Comparison of ENCODE assay signal across 1 cellular context in genomic region chr14:59133202-59133601, GRCh38.
TF ChIP-seq lines count a peak whose summit lies in the region.

No MANE protein-coding gene starts in this region.

TF ChIP-seq in K562, 482 proteins besides CTCF, POLR2A, EP300 and RAD21 (continued from another document):
- TF ChIP-seq ARNT (IDR thresholded peaks at IDR 0.05), result no peak
- no peak for TF ChIP-seq ZEB2 (IDR thresholded peaks at IDR 0.05)
- TF ChIP-seq, protein P1, sequence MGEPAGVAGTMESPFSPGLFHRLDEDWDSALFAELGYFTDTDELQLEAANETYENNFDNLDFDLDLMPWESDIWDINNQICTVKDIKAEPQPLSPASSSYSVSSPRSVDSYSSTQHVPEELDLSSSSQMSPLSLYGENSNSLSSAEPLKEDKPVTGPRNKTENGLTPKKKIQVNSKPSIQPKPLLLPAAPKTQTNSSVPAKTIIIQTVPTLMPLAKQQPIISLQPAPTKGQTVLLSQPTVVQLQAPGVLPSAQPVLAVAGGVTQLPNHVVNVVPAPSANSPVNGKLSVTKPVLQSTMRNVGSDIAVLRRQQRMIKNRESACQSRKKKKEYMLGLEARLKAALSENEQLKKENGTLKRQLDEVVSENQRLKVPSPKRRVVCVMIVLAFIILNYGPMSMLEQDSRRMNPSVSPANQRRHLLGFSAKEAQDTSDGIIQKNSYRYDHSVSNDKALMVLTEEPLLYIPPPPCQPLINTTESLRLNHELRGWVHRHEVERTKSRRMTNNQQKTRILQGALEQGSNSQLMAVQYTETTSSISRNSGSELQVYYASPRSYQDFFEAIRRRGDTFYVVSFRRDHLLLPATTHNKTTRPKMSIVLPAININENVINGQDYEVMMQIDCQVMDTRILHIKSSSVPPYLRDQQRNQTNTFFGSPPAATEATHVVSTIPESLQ (CRISPR knock-in tag; IDR thresholded peaks at IDR 0.05), result no peak
- TF ChIP-seq USF2 (CRISPR knock-in tag; IDR thresholded peaks at IDR 0.05), result no peak
- no peak for TF ChIP-seq RBM25 (IDR thresholded peaks at IDR 0.05; ENCODE audit: low read depth, low read length, severe bottlenecking)
